Comparison of ENCODE assay signal across 8 cellular contexts in genomic region chr5:145825751-145826180, GRCh38. TPM values are rescaled to one million over a fixed set of nuclear protein-coding genes. Genes with fewer than 3 reads are reported as not detected.
DNase-seq lines count a peak whose midpoint lies in the region; ATAC-seq and TF ChIP-seq lines count a peak whose summit lies in the region.

No MANE protein-coding gene starts in this region.

- H3K4me1 Mint-ChIP-seq in mesothelial cell of epicardium, result peaks cover 23% of the 10 kb centered on the region

- DNase-seq in AG08396 (ENCODE audit: low spot score) (peak; percentile 32), NCI-H748 treated with DMSO at 0.1 percent for 48 hours (lab: John Stamatoyannopoulos, UW) (peak; percentile 17), cardiac fibroblast (ENCODE audit: low read depth in 2 of 2) (peak; percentile 79 to 82), mesothelial cell of epicardium (ENCODE audit: low spot score in 2 of 2, unreplicated experiment in 2 of 2) (no peak)

- peak; percentile 68 for ATAC-seq in GM18498 (IDR thresholded peaks at IDR 0.05; ENCODE audit: unreplicated experiment)
- ATAC-seq in HG03103 (IDR thresholded peaks at IDR 0.05; ENCODE audit: low read depth, unreplicated experiment), result peak; percentile 64
- ATAC-seq in GM21737 (IDR thresholded peaks at IDR 0.05; ENCODE audit: unreplicated experiment), result no peak
- ATAC-seq in GM18520 (IDR thresholded peaks at IDR 0.05; ENCODE audit: unreplicated experiment), result no peak

- H3K4me3 Mint-ChIP-seq in mesothelial cell of epicardium, result no peak overlapping the region

- H3K9me3 Mint-ChIP-seq in mesothelial cell of epicardium, result no peaks in the 10 kb centered on the region

- H3K36me3 Mint-ChIP-seq in mesothelial cell of epicardium, result no peaks in the 10 kb centered on the region

- no peak overlapping the region for H3K27ac Mint-ChIP-seq in mesothelial cell of epicardium

- TF ChIP-seq CTCF in cardiac fibroblast (IDR thresholded peaks at IDR 0.05; ENCODE audit: low read depth, low read length), result peak; percentile 70
- peak; percentile 73 for TF ChIP-seq CTCF in mesothelial cell of epicardium (IDR thresholded peaks at IDR 0.05; ENCODE audit: unreplicated experiment)

- H3K27me3 Mint-ChIP-seq in mesothelial cell of epicardium (ENCODE audit: low read depth), result peaks cover 6% of the 10 kb centered on the region

- H3K4me3 ChIP-seq in cardiac fibroblast (replicated peaks in 1 of 2; ENCODE audit: low read depth in 2 of 2, low read length in 2 of 2), result no peak overlapping the region

RNA-seq across cellular contexts. Expression of gene PRELID2, which starts 9.4 kb away (rescaled TPM):
- 18.3 to 23.0 TPM (median 19.9 TPM) in 3 replicates for total RNA-seq in mesothelial cell of epicardium

RNA-seq across cellular contexts. Expression of gene GRXCR2, which starts 47.0 kb away (rescaled TPM):
- total RNA-seq in mesothelial cell of epicardium, result not detected in 3 replicates

Comparison
In these comparisons a context has a peak if more than half of its experiments do, and no peak if none do; other contexts are left out.
1. DNase-seq: peak in AG08396 (single experiment), NCI-H748 treated with DMSO at 0.1 percent for 48 hours (single experiment) and cardiac fibroblast (2 of 2); none in mesothelial cell of epicardium (0 of 2).
2. ATAC-seq: peak in GM18498 (single experiment) and HG03103 (single experiment); none in GM21737 (single experiment) and GM18520 (single experiment).